Comparison of ENCODE assay signal across 16 cellular contexts in the genomic region with DNA sequence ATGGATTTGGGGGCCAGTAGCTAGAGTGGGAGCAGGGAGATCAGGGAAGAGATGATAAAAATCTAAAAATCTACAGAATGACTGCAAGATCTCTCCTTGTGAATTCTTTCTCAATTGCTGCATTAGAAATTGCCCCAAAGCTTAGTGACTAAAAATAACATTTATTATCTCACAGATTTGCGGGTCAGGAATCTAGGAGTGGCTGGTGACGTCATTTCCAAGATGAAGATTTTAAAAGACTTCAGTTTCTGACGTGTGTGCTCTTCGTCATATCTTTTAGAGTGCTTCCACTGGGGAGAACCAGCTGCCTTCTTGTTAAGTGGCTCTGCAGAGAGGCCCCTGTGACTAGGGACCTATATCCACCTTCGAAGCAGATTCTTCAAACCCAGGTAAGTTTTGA.
DNase-seq lines count a peak whose midpoint lies in the region; ATAC-seq and TF ChIP-seq lines count a peak whose summit lies in the region.
"Had no signal": no experiment of that assay in that cellular context is flagged by ENCODE, and none has a peak within 500 bp of the region (broad histone marks: within the 10 kb centered on the region; RNA-seq: fewer than 3 reads in every experiment).

No MANE protein-coding gene starts in this region.

- H3K4me1 ChIP-seq in HEK293 (ENCODE audit: control insufficient read depth, insufficient read depth, low read length), result no peaks in the 10 kb centered on the region
- H3K4me1 ChIP-seq in adipocyte (ENCODE audit: control insufficient read depth, insufficient read depth, low read length), result peaks cover 11% of the 10 kb centered on the region
- H3K4me1 ChIP-seq in skeletal muscle satellite cell (ENCODE audit: control insufficient read depth, insufficient read depth, low read length), result peaks cover 49% of the 10 kb centered on the region
- no peaks in the 10 kb centered on the region for H3K4me1 ChIP-seq in left lung

- H3K9me3 ChIP-seq in HEK293 (ENCODE audit: control insufficient read depth, insufficient read depth, low read depth, low read length) (no peaks in the 10 kb centered on the region), adipocyte (ENCODE audit: control insufficient read depth, low read length) (no peaks in the 10 kb centered on the region), skeletal muscle satellite cell (replicated peaks; ENCODE audit: low read length) (no peaks in the 10 kb centered on the region), left lung (no peaks in the 10 kb centered on the region)
- H3K9me3 ChIP-seq: SJSA1 had no signal

- intact Hi-C loops in left lung (cut with DNase I), result no loop called here

- no peak for TF ChIP-seq CTCF in HEK293 (tag by site-specific recombination; IDR thresholded peaks at IDR 0.05)
- TF ChIP-seq CTCF in fibroblast of pulmonary artery (IDR thresholded peaks at IDR 0.05; ENCODE audit: low read length, missing control alignments), result no peak
- TF ChIP-seq CTCF in left lung (IDR thresholded peaks at IDR 0.05), result no peak

- POLR2A ChIA-PET in HEK293 (lab: Yijun Ruan, JAX), result no interaction called here

- no peak for ATAC-seq in left lung
- no peak for ATAC-seq in HG03442 (IDR thresholded peaks at IDR 0.05; ENCODE audit: unreplicated experiment)
- ATAC-seq: GM23338 had no signal

- H3K27me3 ChIP-seq in adipocyte (replicated peaks; ENCODE audit: control insufficient read depth, insufficient read depth, low read length), result no peaks in the 10 kb centered on the region
- no peaks in the 10 kb centered on the region for H3K27me3 ChIP-seq in skeletal muscle satellite cell (ENCODE audit: control insufficient read depth, insufficient read depth, low read length)
- H3K27me3 ChIP-seq in left lung, result no peaks in the 10 kb centered on the region

- H3K4me3 ChIP-seq in HEK293 (ENCODE audit: low read depth, low read length) (no peak overlapping the region), adipocyte (ENCODE audit: low read length) (no peak overlapping the region), fibroblast of pulmonary artery (replicated peaks; ENCODE audit: low read depth, low read length) (no peak overlapping the region), skeletal muscle satellite cell (ENCODE audit: low read length) (no peak overlapping the region), left lung (no peak overlapping the region)
- H3K4me3 ChIP-seq: GM23338, SJSA1 had no signal

- DNase-seq in adipocyte (ENCODE audit: low read depth), result peak; percentile 28
- peak; percentile 25 for DNase-seq in fibroblast of pulmonary artery (ENCODE audit: low read depth)
- DNase-seq in AML-193 (lab: John Stamatoyannopoulos, UW), result no peak
- no peak for DNase-seq in left lung
- DNase-seq: C1 segment of cervical spinal cord, Kasumi-1, NCI-H1417 treated with DMSO at 0.1 percent for 48 hours, NCI-H2081, NCI-H2227 treated with DMSO at 0.1 percent for 48 hours, NCI-H526 treated with DMSO at 0.1 percent for 48 hours had no signal

- no peaks in the 10 kb centered on the region for H3K36me3 ChIP-seq in HEK293 (ENCODE audit: control insufficient read depth in 2 of 2, insufficient read depth in 1 of 2, low read length in 2 of 2)
- H3K36me3 ChIP-seq in adipocyte (ENCODE audit: control insufficient read depth, insufficient read depth, low read length, severe bottlenecking), result no peaks in the 10 kb centered on the region
- peaks cover 7% of the 10 kb centered on the region for H3K36me3 ChIP-seq in skeletal muscle satellite cell (ENCODE audit: insufficient read depth, low read length)
- H3K36me3 ChIP-seq in left lung, result no peaks in the 10 kb centered on the region
- H3K36me3 ChIP-seq: SJSA1 had no signal

- H3K4me2 ChIP-seq in skeletal muscle satellite cell (ENCODE audit: low read length), result peak overlapping the region; percentile 10
- H3K4me2 ChIP-seq: GM23338 had no signal

- no peak overlapping the region for H3K9ac ChIP-seq in adipocyte (ENCODE audit: low read length)
- H3K9ac ChIP-seq in skeletal muscle satellite cell (ENCODE audit: low read depth, low read length), result no peak overlapping the region

- CTCF ChIA-PET in HEK293 (lab: Yijun Ruan, JAX), result interaction anchor here (0.6 to 1.0 kb wide), 2 partner anchors 109 to 264 kb away, joined by 3 read pairs; no protein-coding TSS in a partner anchor

- H3K27ac ChIP-seq in HEK293 (ENCODE audit: extremely low read depth, low read depth, low read length) (no peak overlapping the region), left lung (no peak overlapping the region)
- H3K27ac ChIP-seq: RWPE1, SJSA1 had no signal

TF ChIP-seq in HEK293, 187 proteins besides CTCF, POLR2A, EP300 and RAD21:
- peak; percentile 31; the same call in 1 of the 2 replicates for TF ChIP-seq ATF2 (tag by site-specific recombination; IDR thresholded peaks at IDR 0.05; ENCODE audit: low read depth)
- TF ChIP-seq ZNF660 (tag by site-specific recombination; IDR thresholded peaks at IDR 0.05), result no peak
- no peak for TF ChIP-seq ZNF785 (tag by site-specific recombination; IDR thresholded peaks at IDR 0.05)
- TF ChIP-seq WT1 (tag by site-specific recombination; IDR thresholded peaks at IDR 0.05), result no peak

Comparison
In these comparisons a context has a peak if more than half of its experiments do, and no peak if none do; other contexts are left out.
1. DNase-seq: peak in adipocyte (single experiment) and fibroblast of pulmonary artery (single experiment); none in AML-193 (0 of 2) and left lung (0 of 2).